ENCODE assay signal across 23 cellular contexts in the genomic region with DNA sequence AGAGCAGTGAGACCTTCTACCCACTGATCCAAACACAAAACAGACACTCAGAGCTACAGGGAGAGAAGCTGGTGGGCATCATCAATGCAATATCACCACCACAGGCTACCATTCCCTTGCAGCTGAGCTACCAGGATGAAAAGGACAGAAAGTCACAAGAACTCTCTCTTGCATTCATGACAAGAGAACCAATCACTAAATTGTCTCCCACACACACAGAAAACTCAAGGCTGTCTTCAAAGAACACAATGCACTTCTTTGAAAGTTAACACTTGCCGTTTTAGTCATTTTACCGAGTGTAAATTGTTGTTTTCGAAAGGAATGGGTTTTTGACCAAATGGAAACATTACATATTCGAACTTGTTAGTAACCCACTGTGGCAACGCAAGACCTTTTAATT.
"Had no signal": no experiment of that assay in that cellular context is flagged by ENCODE, and none has a peak within 500 bp of the region (broad histone marks: within the 10 kb centered on the region; RNA-seq: fewer than 3 reads in every experiment).

No MANE protein-coding gene starts in this region.

- DNase-seq: dorsolateral prefrontal cortex; effector CD4-positive, alpha-beta T cell; gastrocnemius medialis; heart left ventricle; kidney; naive thymus-derived CD8-positive, alpha-beta T cell; nephron progenitor cell; nucleus accumbens; posterior cingulate gyrus; psoas muscle; right cardiac atrium; sigmoid colon; stimulated activated CD4-positive, alpha-beta T cell treated with anti-CD3 and anti-CD28 coated beads, Interleukin-2, amount 100 ng/mL, for 24 hours; stimulated activated CD4-positive, alpha-beta T cell treated with anti-CD3 and anti-CD28 coated beads, Interleukin-4, amount 100 ng/mL, for 24 hours; stimulated activated naive CD4-positive, alpha-beta T cell treated with Interleukin-2 at 50 U/mL for 16 hours; stomach; upper lobe of right lung; uterus had no signal

- ATAC-seq: gastrocnemius medialis; heart left ventricle; left lobe of liver; naive thymus-derived CD8-positive, alpha-beta T cell; psoas muscle; right cardiac atrium; stimulated activated effector memory CD8-positive, alpha-beta T cell treated with anti-CD3 and anti-CD28 coated beads, Interleukin-12 subunit alpha, Interleukin-12 subunit beta, amount 100 ng/mL, for 72 hours; upper lobe of right lung had no signal

- H3K27ac ChIP-seq: gastrocnemius medialis, heart left ventricle, hepatocyte, psoas muscle, sigmoid colon, stomach, thoracic aorta, tibial nerve, upper lobe of right lung, uterus had no signal
